Comparison of ENCODE assay signal across 13 cellular contexts in the genomic region with DNA sequence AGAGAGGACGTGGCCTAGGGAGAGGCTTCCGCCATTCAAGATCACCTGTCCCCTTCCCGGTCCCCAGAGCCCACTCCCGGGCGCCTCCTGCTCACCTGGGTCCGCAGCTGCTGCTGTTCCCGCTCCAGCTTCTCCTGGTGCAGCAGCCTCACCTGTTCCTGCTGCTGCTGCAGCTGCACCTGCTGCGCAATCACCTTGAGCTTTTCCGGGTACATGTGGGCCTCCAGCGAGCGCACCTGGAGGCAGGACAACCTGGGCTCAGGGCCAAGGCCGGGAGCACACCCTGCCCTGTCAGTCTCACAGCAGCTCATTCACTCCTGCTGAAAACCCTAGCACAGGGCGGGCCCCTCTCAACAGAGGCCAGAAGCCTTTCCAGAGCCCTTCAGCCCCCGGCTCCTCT. TPM values are rescaled to one million over a fixed set of nuclear protein-coding genes. Genes with fewer than 3 reads are reported as not detected.
DNase-seq lines count a peak whose midpoint lies in the region; ATAC-seq and TF ChIP-seq lines count a peak whose summit lies in the region.
"Had no signal": no experiment of that assay in that cellular context is flagged by ENCODE, and none has a peak within 500 bp of the region (broad histone marks: within the 10 kb centered on the region; RNA-seq: fewer than 3 reads in every experiment).

No MANE protein-coding gene starts in this region.

- H3K36me3 ChIP-seq in left lung: peaks cover 0 to 39% of the 10 kb centered on the region in 2 donors
- no peaks in the 10 kb centered on the region for H3K36me3 ChIP-seq in smooth muscle cell (ENCODE audit: low read depth)

- no peak overlapping the region for H3K4me2 ChIP-seq in smooth muscle cell
- H3K4me2 ChIP-seq: A549 had no signal

- TF ChIP-seq CTCF in C4-2B (conservative IDR thresholded peaks at IDR 0.05): no peak
- TF ChIP-seq CTCF in left lung (IDR thresholded peaks at IDR 0.05): no peak
- no peak for TF ChIP-seq CTCF in GM13976 (IDR thresholded peaks at IDR 0.05; ENCODE audit: borderline replicate concordance, control extremely low read depth, extremely low read depth, insufficient read depth, missing control alignments)
- TF ChIP-seq CTCF in smooth muscle cell (IDR thresholded peaks at IDR 0.05; ENCODE audit: borderline replicate concordance, insufficient read depth, poor library complexity, severe bottlenecking): no peak

- intact Hi-C loops in left lung (cut with DNase I): no loop called here

- no peaks in the 10 kb centered on the region for H3F3A ChIP-seq in smooth muscle cell (ENCODE audit: low read depth)

- WGBS in smooth muscle cell (ENCODE audit: low lambda C conversion rate): 99% methylated on average over 14 of the region's 14 CpGs

- no peak overlapping the region for H3K4me3 ChIP-seq in left lung
- no peak overlapping the region for H3K4me3 ChIP-seq in smooth muscle cell
- H3K4me3 ChIP-seq: A549 had no signal

- DNase-seq in NCI-H1436 (lab: John Stamatoyannopoulos, UW) (peak; percentile 86), NCI-H69 (lab: John Stamatoyannopoulos, UW) (peak; percentile 94), left lung (peak; percentile 84 to 90), GM13976 (ENCODE audit: low spot score) (no peak), smooth muscle cell (lab: John Stamatoyannopoulos, UW; ENCODE audit: unreplicated experiment) (no peak)
- DNase-seq: activated gamma-delta T cell; CD4-positive, alpha-beta memory T cell had no signal

- H2AFZ ChIP-seq in smooth muscle cell (ENCODE audit: low read depth): no peak overlapping the region

- ATAC-seq in left lung (peak; percentile 89), GM21528 (IDR thresholded peaks at IDR 0.05; ENCODE audit: low FRiP score, unreplicated experiment) (no peak), GM21390 (IDR thresholded peaks at IDR 0.05; ENCODE audit: unreplicated experiment) (no peak)
- ATAC-seq: A549 had no signal

- in situ Hi-C loops in GM13976 (cut with MboI; ENCODE audit: low sequenced_read_pairs, unreplicated experiment): no loop called here

- H3K79me2 ChIP-seq in smooth muscle cell (ENCODE audit: low read depth): no peaks in the 10 kb centered on the region

- H3K27me3 ChIP-seq in left lung (no peaks in the 10 kb centered on the region), smooth muscle cell (ENCODE audit: low read depth) (no peaks in the 10 kb centered on the region)

- no peak overlapping the region for H3K9ac ChIP-seq in smooth muscle cell (ENCODE audit: low read depth)

- peaks cover 0 to 10% of the 10 kb centered on the region in 2 donors for H3K4me1 ChIP-seq in left lung
- peaks cover 7% of the 10 kb centered on the region for H3K4me1 ChIP-seq in smooth muscle cell (ENCODE audit: low read depth)

- H3K27ac ChIP-seq in C4-2B (peak overlapping the region; percentile 27), left lung (no peak overlapping the region), smooth muscle cell (ENCODE audit: low read depth) (no peak overlapping the region)
- H3K27ac ChIP-seq: A549 had no signal

- H3K9me3 ChIP-seq in left lung: no peaks in the 10 kb centered on the region
- no peaks in the 10 kb centered on the region for H3K9me3 ChIP-seq in smooth muscle cell (replicated peaks; ENCODE audit: low read depth)
- H3K9me3 ChIP-seq: A549 had no signal

- H4K20me1 ChIP-seq in smooth muscle cell (ENCODE audit: low read depth): no peaks in the 10 kb centered on the region

RNA-seq across cellular contexts. Expression of a gene that starts 12.5 kb away (rescaled TPM):
- total RNA-seq in left lung: 10 to 100 TPM in 1 of 2 donors, 1 to 10 TPM in 1; 6.4 to 12.8 TPM
- total RNA-seq in smooth muscle cell: 2.7 and 9.6 TPM in 2 replicates
- polyA plus RNA-seq in smooth muscle cell: 1.3 and 2.5 TPM in 2 replicates

RNA-seq across cellular contexts. Expression of a gene that starts 18.5 kb away (rescaled TPM):
- total RNA-seq in left lung (1 to 10 TPM in 1 of 2 donors, under 1 TPM in 1; 0.82 to 1.9 TPM), smooth muscle cell (not detected in 2 replicates)
- 0.08 TPM in 1 of 2 replicates, not detected in the other for polyA plus RNA-seq in smooth muscle cell
- total RNA-seq: CD4-positive, alpha-beta memory T cell; M059J; SK-MEL-5 had no signal
- polyA plus RNA-seq: CD4-positive, alpha-beta memory T cell had no signal

RNA-seq across cellular contexts. Expression of a gene that starts 55.5 kb away (rescaled TPM):
- total RNA-seq in left lung (10 to 100 TPM; 28.9 to 31.0 TPM), smooth muscle cell (1.2 and 2.8 TPM in 2 replicates)
- 9.2 and 13.4 TPM in 2 replicates for polyA plus RNA-seq in smooth muscle cell
- polyA plus RNA-seq: CD4-positive, alpha-beta memory T cell had no signal

Comparison
In these comparisons a context has a peak if more than half of its experiments do, and no peak if none do; other contexts are left out.
1. DNase-seq: peak in NCI-H1436 (single experiment), NCI-H69 (single experiment) and left lung (2 of 2); none in GM13976 (single experiment) and smooth muscle cell (single experiment).